15 cellular contexts compared by ENCODE assay signal in genomic region chr11:130550984-130551383, GRCh38.
DNase-seq lines count a peak whose midpoint lies in the region; ATAC-seq and TF ChIP-seq lines count a peak whose summit lies in the region.
"Had no signal": no experiment of that assay in that cellular context is flagged by ENCODE, and none has a peak within 500 bp of the region (broad histone marks: within the 10 kb centered on the region; RNA-seq: fewer than 3 reads in every experiment).

No MANE protein-coding gene starts in this region.

- no peaks in the 10 kb centered on the region for H3K36me3 Mint-ChIP-seq in progenitor cell of endocrine pancreas (ENCODE audit: insufficient read depth)
- H3K36me3 Mint-ChIP-seq in activated CD8-positive, alpha-beta T cell treated with anti-CD3 and anti-CD28 coated beads for 36 hours (ENCODE audit: low read depth) = no peaks in the 10 kb centered on the region
- H3K36me3 Mint-ChIP-seq: CD8-positive, alpha-beta T cell had no signal

- H3K27me3 ChIP-seq in right atrium auricular region (no peaks in the 10 kb centered on the region), heart left ventricle (no peaks in the 10 kb centered on the region)

- H3K27ac Mint-ChIP-seq in progenitor cell of endocrine pancreas = peak overlapping the region; percentile 63
- H3K27ac Mint-ChIP-seq in activated CD8-positive, alpha-beta T cell treated with anti-CD3 and anti-CD28 coated beads for 36 hours = no peak overlapping the region
- H3K27ac Mint-ChIP-seq: B cell; CD8-positive, alpha-beta T cell; H9 had no signal

- H3K9me3 Mint-ChIP-seq in progenitor cell of endocrine pancreas (ENCODE audit: low read depth) = no peaks in the 10 kb centered on the region
- H3K9me3 Mint-ChIP-seq in activated CD8-positive, alpha-beta T cell treated with anti-CD3 and anti-CD28 coated beads for 36 hours = no peaks in the 10 kb centered on the region
- H3K9me3 Mint-ChIP-seq: CD8-positive, alpha-beta T cell; H9 had no signal

- H3K4me1 ChIP-seq in right atrium auricular region = peaks cover 0 to 26% of the 10 kb centered on the region in 2 donors
- peaks cover 0 to 18% (median 5%) of the 10 kb centered on the region in 12 donors for H3K4me1 ChIP-seq in heart left ventricle

- no peaks in the 10 kb centered on the region for H3K27me3 Mint-ChIP-seq in progenitor cell of endocrine pancreas
- H3K27me3 Mint-ChIP-seq in activated CD8-positive, alpha-beta T cell treated with anti-CD3 and anti-CD28 coated beads for 36 hours = no peaks in the 10 kb centered on the region

- ATAC-seq in heart left ventricle (no peak), HG02884 (IDR thresholded peaks at IDR 0.05; ENCODE audit: unreplicated experiment) (no peak)
- no peak for ATAC-seq in activated CD8-positive, alpha-beta T cell treated with anti-CD3 and anti-CD28 coated beads for 36 hours
- ATAC-seq: CD8-positive, alpha-beta T cell had no signal

- in situ Hi-C loops in GM13977 (cut with MboI; ENCODE audit: low pct_unique_long_range_greater_than_20kb, low sequenced_read_pairs, unreplicated experiment) = no loop called here

- H3K4me3 ChIP-seq in right atrium auricular region (no peak overlapping the region), heart left ventricle (no peak overlapping the region)

- POLR2A ChIA-PET in activated CD8-positive, alpha-beta T cell treated with anti-CD3 and anti-CD28 coated beads for 36 hours (lab: Charles Lee) = interaction anchor here (0.6 kb wide), 1 partner anchor 202 kb away, joined by 3 read pairs; no protein-coding TSS in a partner anchor

- no peak for DNase-seq in right atrium auricular region (ENCODE audit: low spot score)
- DNase-seq in heart left ventricle = no peak
- peak; percentile 3 for DNase-seq in RPMI8226
- no peak for DNase-seq in progenitor cell of endocrine pancreas (ENCODE audit: low spot score, unreplicated experiment)
- no peak for DNase-seq in GM13977 (ENCODE audit: low spot score)
- DNase-seq in activated CD8-positive, alpha-beta T cell treated with anti-CD3 and anti-CD28 coated beads for 36 hours = no peak
- DNase-seq: Caco-2; CD8-positive, alpha-beta T cell; DMS53; GF-D8; GOT3; H9 had no signal

- no peak for TF ChIP-seq CTCF in right atrium auricular region (IDR thresholded peaks at IDR 0.05)
- TF ChIP-seq CTCF in heart left ventricle (IDR thresholded peaks at IDR 0.05) = no peak
- no peak for TF ChIP-seq CTCF in progenitor cell of endocrine pancreas (IDR thresholded peaks at IDR 0.05; ENCODE audit: unreplicated experiment)
- no peak for TF ChIP-seq CTCF in GM13977 (IDR thresholded peaks at IDR 0.05; ENCODE audit: extremely low read depth, insufficient read depth, missing control alignments)
- no peak for TF ChIP-seq CTCF in activated CD8-positive, alpha-beta T cell treated with anti-CD3 and anti-CD28 coated beads for 36 hours (IDR thresholded peaks at IDR 0.05)

- no peak for TF ChIP-seq POLR2A in heart left ventricle (IDR thresholded peaks at IDR 0.05)

- H3K36me3 ChIP-seq in right atrium auricular region (no peaks in the 10 kb centered on the region), heart left ventricle (no peaks in the 10 kb centered on the region)

- H3K27ac ChIP-seq in right atrium auricular region (peak overlapping the region; percentile 40 to 44), heart left ventricle (no peak overlapping the region)
- H3K27ac ChIP-seq: C4-2B had no signal

- intact Hi-C loops in heart left ventricle (cut with DNase I) = no loop called here
- intact Hi-C loops in activated CD8-positive, alpha-beta T cell treated with anti-CD3 and anti-CD28 coated beads for 36 hours (cut with micrococcal nuclease) = no loop called here

- CTCF ChIA-PET in activated CD8-positive, alpha-beta T cell treated with anti-CD3 and anti-CD28 coated beads for 36 hours (lab: Charles Lee) = no interaction called here

- peaks cover 10% of the 10 kb centered on the region for H3K4me1 Mint-ChIP-seq in progenitor cell of endocrine pancreas (ENCODE audit: low read depth)
- H3K4me1 Mint-ChIP-seq in activated CD8-positive, alpha-beta T cell treated with anti-CD3 and anti-CD28 coated beads for 36 hours (ENCODE audit: low read depth) = no peaks in the 10 kb centered on the region
- H3K4me1 Mint-ChIP-seq: B cell had no signal

- H3K4me3 Mint-ChIP-seq in progenitor cell of endocrine pancreas (ENCODE audit: low read depth) = no peak overlapping the region
- no peak overlapping the region for H3K4me3 Mint-ChIP-seq in activated CD8-positive, alpha-beta T cell treated with anti-CD3 and anti-CD28 coated beads for 36 hours
- H3K4me3 Mint-ChIP-seq: B cell; CD8-positive, alpha-beta T cell; H9 had no signal

- H3K9me3 ChIP-seq in right atrium auricular region (no peaks in the 10 kb centered on the region), heart left ventricle (no peaks in the 10 kb centered on the region)
- H3K9me3 ChIP-seq: Caco-2 had no signal

- 60 to 69% (median 62%) methylated on average over 4 of the region's 4 CpGs for WGBS in heart left ventricle, 4 donors

Comparison
In these comparisons a context has a peak if more than half of its experiments do, and no peak if none do; other contexts are left out.
1. H3K27ac ChIP-seq: peak in right atrium auricular region (2 of 2); none in heart left ventricle (0 of 12).